Comparison of ENCODE assay signal across 1 cellular context in genomic region chr16:74695450-74696422, GRCh38.
A peak's percentile ranks its signal among the peaks of the same experiment; 100 is the strongest.
TF ChIP-seq lines count a peak whose summit lies in the region.

No MANE protein-coding gene starts in this region.

TF ChIP-seq in HepG2, 621 proteins besides CTCF, POLR2A, EP300 and RAD21 (continued from another document and continues in another):
- TF ChIP-seq ETV5 (CRISPR knock-in tag; IDR thresholded peaks at IDR 0.05; ENCODE audit: borderline replicate concordance) (peak; percentile 37; the same call in 1 of the 2 replicates), POLR2AphosphoS5 (IDR thresholded peaks at IDR 0.05; ENCODE audit: low read depth, low read length) (peak; percentile 94), SAP130 (CRISPR knock-in tag; IDR thresholded peaks at IDR 0.05; ENCODE audit: low read depth) (peak; percentile 88), ZMYM3 (CRISPR knock-in tag; IDR thresholded peaks at IDR 0.05) (no peak), KLF6 (CRISPR knock-in tag; IDR thresholded peaks at IDR 0.05) (0 out of 2 replicates have a peak, but pooled peaks have one; percentile 60), TBX3 (IDR thresholded peaks at IDR 0.05; ENCODE audit: borderline replicate concordance) (no peak), ZFP82 (CRISPR knock-in tag; IDR thresholded peaks at IDR 0.05; ENCODE audit: borderline replicate concordance) (no peak), CBX2 (IDR thresholded peaks at IDR 0.05; ENCODE audit: low read depth, low read length) (no peak), CBX2 (CRISPR knock-in tag; IDR thresholded peaks at IDR 0.05; ENCODE audit: low read depth) (no peak), ZNF639 (CRISPR knock-in tag; conservative IDR thresholded peaks at IDR 0.05) (0 out of 2 replicates have a peak, but pooled peaks have one; percentile 67), AGO2 (optimal IDR thresholded peaks at IDR 0.05; ENCODE audit: low read depth, low read length) (no peak), PAXIP1 (CRISPR knock-in tag; conservative IDR thresholded peaks at IDR 0.05) (no peak), ZNF343 (CRISPR knock-in tag; IDR thresholded peaks at IDR 0.05) (no peak), ZNF143 (CRISPR knock-in tag; IDR thresholded peaks at IDR 0.05) (peak; percentile 99), HDAC2 (CRISPR knock-in tag; IDR thresholded peaks at IDR 0.05) (peak; percentile 65), NFATC3 (CRISPR knock-in tag; IDR thresholded peaks at IDR 0.05) (no peak), PLRG1 (conservative IDR thresholded peaks at IDR 0.05) (no peak), ZHX1 (CRISPR knock-in tag; IDR thresholded peaks at IDR 0.05; ENCODE audit: low read depth) (no peak), ZNF562 (CRISPR knock-in tag; IDR thresholded peaks at IDR 0.05; ENCODE audit: borderline replicate concordance) (no peak), ZNF552 (CRISPR knock-in tag; IDR thresholded peaks at IDR 0.05; ENCODE audit: borderline replicate concordance) (no peak), RNF219 (CRISPR knock-in tag; IDR thresholded peaks at IDR 0.05) (no peak), ZNF34 (CRISPR knock-in tag; IDR thresholded peaks at IDR 0.05; ENCODE audit: borderline replicate concordance) (no peak), ZBTB38 (CRISPR knock-in tag; IDR thresholded peaks at IDR 0.05) (peak; percentile 88), ZNF101 (CRISPR knock-in tag; IDR thresholded peaks at IDR 0.05; ENCODE audit: borderline replicate concordance, low read depth) (no peak), NFE2L2 (IDR thresholded peaks at IDR 0.05; ENCODE audit: low read length) (no peak; the same call in 1 of the 2 replicates), GLMP (CRISPR knock-in tag; IDR thresholded peaks at IDR 0.05; ENCODE audit: borderline replicate concordance) (no peak), ZNF615 (CRISPR knock-in tag; IDR thresholded peaks at IDR 0.05; ENCODE audit: borderline replicate concordance) (no peak), NFAT5 (CRISPR knock-in tag; IDR thresholded peaks at IDR 0.05) (no peak), ZNF333 (CRISPR knock-in tag; IDR thresholded peaks at IDR 0.05; ENCODE audit: borderline replicate concordance) (no peak), ARNTL (CRISPR knock-in tag; IDR thresholded peaks at IDR 0.05) (peak; percentile 62; the same call in 1 of the 2 replicates), ZNF441 (CRISPR knock-in tag; IDR thresholded peaks at IDR 0.05; ENCODE audit: borderline replicate concordance) (no peak), ZNF337 (CRISPR knock-in tag; IDR thresholded peaks at IDR 0.05; ENCODE audit: borderline replicate concordance, low read depth) (no peak), ZNF597 (CRISPR knock-in tag; IDR thresholded peaks at IDR 0.05) (no peak), REPIN1 (CRISPR knock-in tag; IDR thresholded peaks at IDR 0.05; ENCODE audit: borderline replicate concordance, low read depth) (peak; percentile 29; the same call in 1 of the 2 replicates), HDAC1 (CRISPR knock-in tag; IDR thresholded peaks at IDR 0.05) (no peak), KLF13 (CRISPR knock-in tag; IDR thresholded peaks at IDR 0.05) (no peak), ZNF776 (CRISPR knock-in tag; IDR thresholded peaks at IDR 0.05) (no peak), AFF4 (CRISPR knock-in tag; IDR thresholded peaks at IDR 0.05) (no peak), YEATS4 (CRISPR knock-in tag; IDR thresholded peaks at IDR 0.05; ENCODE audit: borderline replicate concordance) (no peak), GTF3A (CRISPR knock-in tag; conservative IDR thresholded peaks at IDR 0.05) (no peak), PITX1 (CRISPR knock-in tag; IDR thresholded peaks at IDR 0.05) (no peak)
